ENCODE assay signal across 8 cellular contexts in genomic region chr18:63138469-63139340, GRCh38.
DNase-seq lines count a peak whose midpoint lies in the region; ATAC-seq, FAIRE-seq and TF ChIP-seq lines count a peak whose summit lies in the region.

No MANE protein-coding gene starts in this region.

- no peaks in the 10 kb centered on the region for H3F3A ChIP-seq in smooth muscle cell (ENCODE audit: low read depth)

- H3K27ac Mint-ChIP-seq in activated naive CD8-positive, alpha-beta T cell treated with anti-CD3 and anti-CD28 coated beads, Interleukin-2, amount 50 U/mL, for 24 hours = peak overlapping the region; percentile 89

- no peak for FAIRE-seq in GM12892 (lab: Jason Lieb, UNC)

- H3K79me2 ChIP-seq in smooth muscle cell (ENCODE audit: low read depth) = no peaks in the 10 kb centered on the region

- TF ChIP-seq POLR2A in GM12892 (IDR thresholded peaks at IDR 0.05; ENCODE audit: low read depth, low read length) (no peak), vagina (IDR thresholded peaks at IDR 0.05) (no peak)

- no peak overlapping the region for H3K4me2 ChIP-seq in smooth muscle cell

- H4K20me1 ChIP-seq in smooth muscle cell (ENCODE audit: low read depth) = no peaks in the 10 kb centered on the region

- H3K9me3 ChIP-seq in vagina (no peaks in the 10 kb centered on the region), smooth muscle cell (replicated peaks; ENCODE audit: low read depth) (no peaks in the 10 kb centered on the region)

- DNase-seq in GM12864 (ENCODE audit: low read depth) = peak; percentile 87
- no peak for DNase-seq in activated naive CD8-positive, alpha-beta T cell treated with anti-CD3 and anti-CD28 coated beads, Interleukin-2, amount 50 U/mL, for 24 hours
- DNase-seq in GM12892 (ENCODE audit: insufficient read length) = no peak
- DNase-seq in vagina (ENCODE audit: extremely low spot score in 2 of 2) = no peak
- DNase-seq in smooth muscle cell (lab: John Stamatoyannopoulos, UW; ENCODE audit: unreplicated experiment) = no peak

- H3K27me3 ChIP-seq in rectal smooth muscle tissue (ENCODE audit: control insufficient read depth, insufficient read depth, low read length) (no peaks in the 10 kb centered on the region), vagina (no peaks in the 10 kb centered on the region), smooth muscle cell (ENCODE audit: low read depth) (peaks cover 28% of the 10 kb centered on the region)

- no peaks in the 10 kb centered on the region for H3K27me3 Mint-ChIP-seq in activated naive CD8-positive, alpha-beta T cell treated with anti-CD3 and anti-CD28 coated beads, Interleukin-2, amount 50 U/mL, for 24 hours

- H3K27ac ChIP-seq in rectal smooth muscle tissue (ENCODE audit: low read depth, low read length) (no peak overlapping the region), vagina (no peak overlapping the region), smooth muscle cell (ENCODE audit: low read depth) (no peak overlapping the region)

- H3K9me3 Mint-ChIP-seq in activated naive CD8-positive, alpha-beta T cell treated with anti-CD3 and anti-CD28 coated beads, Interleukin-2, amount 50 U/mL, for 24 hours = peaks cover 3% of the 10 kb centered on the region

- H3K4me3 ChIP-seq in GM12864 (ENCODE audit: low read depth, low read length) (peak overlapping the region; percentile 56), rectal smooth muscle tissue (ENCODE audit: low read length) (peak overlapping the region; percentile 7), vagina (peak overlapping the region in 1 of 2 donors; percentile 14), smooth muscle cell (no peak overlapping the region)

- peaks cover 5% of the 10 kb centered on the region for H3K4me1 ChIP-seq in rectal smooth muscle tissue (ENCODE audit: control insufficient read depth, insufficient read depth, low read length)
- H3K4me1 ChIP-seq in vagina = peaks cover 53% of the 10 kb centered on the region
- no peaks in the 10 kb centered on the region for H3K4me1 ChIP-seq in smooth muscle cell (ENCODE audit: low read depth)

- intact Hi-C loops in vagina (cut with DNase I) = no loop called here

- TF ChIP-seq CTCF in GM12864 (IDR thresholded peaks at IDR 0.05; ENCODE audit: low read depth, low read length, missing control alignments) (no peak), vagina (IDR thresholded peaks at IDR 0.05) (no peak), smooth muscle cell (IDR thresholded peaks at IDR 0.05; ENCODE audit: borderline replicate concordance, insufficient read depth, poor library complexity, severe bottlenecking) (no peak)

- H3K9ac ChIP-seq in rectal smooth muscle tissue (ENCODE audit: low read length) = no peak overlapping the region
- H3K9ac ChIP-seq in smooth muscle cell (ENCODE audit: low read depth) = no peak overlapping the region

- ATAC-seq in GM19455 (IDR thresholded peaks at IDR 0.05; ENCODE audit: unreplicated experiment) (peak; percentile 62), HG03457 (IDR thresholded peaks at IDR 0.05; ENCODE audit: unreplicated experiment) (peak; percentile 37)
- ATAC-seq in activated naive CD8-positive, alpha-beta T cell treated with anti-CD3 and anti-CD28 coated beads, Interleukin-2, amount 50 U/mL, for 24 hours = peak; percentile 25

- H3K4me3 Mint-ChIP-seq in activated naive CD8-positive, alpha-beta T cell treated with anti-CD3 and anti-CD28 coated beads, Interleukin-2, amount 50 U/mL, for 24 hours = peak overlapping the region; percentile 78

- 78% methylated on average over 9 of the region's 9 CpGs for WGBS in smooth muscle cell (ENCODE audit: low lambda C conversion rate)

- H3K36me3 Mint-ChIP-seq in activated naive CD8-positive, alpha-beta T cell treated with anti-CD3 and anti-CD28 coated beads, Interleukin-2, amount 50 U/mL, for 24 hours (ENCODE audit: low read depth) = peaks cover 40% of the 10 kb centered on the region

- no peak overlapping the region for H2AFZ ChIP-seq in smooth muscle cell (ENCODE audit: low read depth)

- peaks cover 76% of the 10 kb centered on the region for H3K4me1 Mint-ChIP-seq in activated naive CD8-positive, alpha-beta T cell treated with anti-CD3 and anti-CD28 coated beads, Interleukin-2, amount 50 U/mL, for 24 hours

- no peaks in the 10 kb centered on the region for H3K36me3 ChIP-seq in rectal smooth muscle tissue (ENCODE audit: control insufficient read depth, insufficient read depth, low read length)
- no peaks in the 10 kb centered on the region for H3K36me3 ChIP-seq in vagina
- no peaks in the 10 kb centered on the region for H3K36me3 ChIP-seq in smooth muscle cell (ENCODE audit: low read depth)
